ENCODE assay signal across 1 cellular context in genomic region chr2:119403618-119404017, GRCh38. TPM values are rescaled to one million over a fixed set of nuclear protein-coding genes. Genes with fewer than 3 reads are reported as not detected.
"Had no signal": no experiment of that assay in that cellular context is flagged by ENCODE, and none has a peak within 500 bp of the region (broad histone marks: within the 10 kb centered on the region; RNA-seq: fewer than 3 reads in every experiment).

No MANE protein-coding gene starts in this region.

RNA-seq across cellular contexts. Expression of gene TMEM37, which starts 28.0 kb away (rescaled TPM):
- total RNA-seq: SJSA1 had no signal
